32 cellular contexts compared by ENCODE assay signal in the genomic region with DNA sequence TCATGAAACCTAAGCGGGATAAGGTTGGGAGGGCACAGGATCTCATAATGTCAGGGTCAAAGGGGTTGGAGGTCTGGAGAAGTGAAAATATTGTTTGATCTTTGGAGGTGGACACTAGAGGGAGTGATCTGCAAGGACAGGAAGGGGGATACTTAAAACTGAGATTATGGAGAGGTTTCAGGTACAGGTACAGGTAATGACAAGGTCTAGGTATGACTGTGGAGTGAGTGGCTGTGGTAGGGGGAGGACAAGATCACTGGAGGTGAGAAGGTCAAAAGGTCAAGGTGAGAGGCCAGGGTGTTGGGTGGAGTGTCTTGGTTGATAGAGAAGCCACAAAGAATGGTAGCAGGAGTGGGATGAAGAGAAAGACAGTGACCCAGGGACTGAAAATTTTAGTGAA. TPM values are rescaled to one million over a fixed set of nuclear protein-coding genes. Genes with fewer than 3 reads are reported as not detected.
DNase-seq lines count a peak whose midpoint lies in the region; ATAC-seq, FAIRE-seq and TF ChIP-seq lines count a peak whose summit lies in the region.
"Had no signal": no experiment of that assay in that cellular context is flagged by ENCODE, and none has a peak within 500 bp of the region (broad histone marks: within the 10 kb centered on the region; RNA-seq: fewer than 3 reads in every experiment).

No MANE protein-coding gene starts in this region.

- H3K27ac Mint-ChIP-seq in activated T-cell treated with anti-CD3 and anti-CD28 coated beads, Interleukin-2, amount 50 U/mL, for 24 hours: peak overlapping the region; percentile 0
- H3K27ac Mint-ChIP-seq in astrocyte (ENCODE audit: unreplicated experiment): no peak overlapping the region
- H3K27ac Mint-ChIP-seq: memory B cell, nephron, type B pancreatic cell had no signal

- no peak for ATAC-seq in foreskin keratinocyte
- ATAC-seq in GM18498 (IDR thresholded peaks at IDR 0.05; ENCODE audit: unreplicated experiment): no peak
- no peak for ATAC-seq in GM18909 (IDR thresholded peaks at IDR 0.05; ENCODE audit: poor library complexity, unreplicated experiment)
- ATAC-seq: activated T-cell treated with anti-CD3 and anti-CD28 coated beads, Interleukin-2, amount 50 U/mL, for 4 hours; left lung; psoas muscle had no signal

- TF ChIP-seq CTCF in HFF-Myc (IDR thresholded peaks at IDR 0.05; ENCODE audit: low read depth, low read length, missing control alignments) (peak; percentile 8), astrocyte (IDR thresholded peaks at IDR 0.05; ENCODE audit: insufficient read depth, low read depth, low read length) (no peak), foreskin keratinocyte (conservative IDR thresholded peaks at IDR 0.05) (peak; percentile 22)

- H3K27me3 Mint-ChIP-seq in activated T-cell treated with anti-CD3 and anti-CD28 coated beads, Interleukin-2, amount 50 U/mL, for 24 hours: no peaks in the 10 kb centered on the region
- peaks cover 27% of the 10 kb centered on the region for H3K27me3 Mint-ChIP-seq in astrocyte (ENCODE audit: low read depth, unreplicated experiment)
- H3K27me3 Mint-ChIP-seq: memory B cell had no signal

- no peak for FAIRE-seq in astrocyte (lab: Jason Lieb, UNC)
- FAIRE-seq: GM18507, GM19239, H1, RCC 7860 had no signal

- no peak overlapping the region for H3K4me3 Mint-ChIP-seq in activated T-cell treated with anti-CD3 and anti-CD28 coated beads, Interleukin-2, amount 50 U/mL, for 24 hours
- H3K4me3 Mint-ChIP-seq in astrocyte (ENCODE audit: unreplicated experiment): peak overlapping the region; percentile 51
- H3K4me3 Mint-ChIP-seq: activated T-cell treated with anti-CD3 and anti-CD28 coated beads, Interleukin-2, amount 50 U/mL, for 4 hours; memory B cell; nephron; type B pancreatic cell had no signal

- no peak overlapping the region for H3K9ac ChIP-seq in astrocyte (ENCODE audit: low read length)

- H3K9me3 ChIP-seq in astrocyte (ENCODE audit: insufficient read depth, low read depth, low read length): no peaks in the 10 kb centered on the region
- H3K9me3 ChIP-seq: left lung, psoas muscle, sigmoid colon had no signal

- H3K36me3 Mint-ChIP-seq in activated T-cell treated with anti-CD3 and anti-CD28 coated beads, Interleukin-2, amount 50 U/mL, for 24 hours (ENCODE audit: low read depth): no peaks in the 10 kb centered on the region
- peaks cover 2% of the 10 kb centered on the region for H3K36me3 Mint-ChIP-seq in astrocyte (ENCODE audit: low read depth, unreplicated experiment)
- H3K36me3 Mint-ChIP-seq: memory B cell, type B pancreatic cell had no signal

- H3K4me2 ChIP-seq in astrocyte (ENCODE audit: low read length): no peak overlapping the region

- H3K27ac ChIP-seq in astrocyte (ENCODE audit: low read depth, low read length): no peak overlapping the region
- no peak overlapping the region for H3K27ac ChIP-seq in foreskin keratinocyte
- H3K27ac ChIP-seq: C4-2B, epithelial cell of prostate, left lung, psoas muscle, sigmoid colon had no signal

- H3K36me3 ChIP-seq in astrocyte (ENCODE audit: insufficient read depth, low read length): no peaks in the 10 kb centered on the region
- H3K36me3 ChIP-seq: left lung, sigmoid colon had no signal

- no peaks in the 10 kb centered on the region for H4K20me1 ChIP-seq in astrocyte (ENCODE audit: insufficient read depth, low read length)

- H3K9me3 Mint-ChIP-seq in activated T-cell treated with anti-CD3 and anti-CD28 coated beads, Interleukin-2, amount 50 U/mL, for 24 hours: no peaks in the 10 kb centered on the region
- H3K9me3 Mint-ChIP-seq in astrocyte (ENCODE audit: unreplicated experiment): peaks cover 3% of the 10 kb centered on the region
- H3K9me3 Mint-ChIP-seq: activated T-cell treated with anti-CD3 and anti-CD28 coated beads, Interleukin-2, amount 50 U/mL, for 4 hours; nephron; type B pancreatic cell had no signal

- H3K27me3 ChIP-seq in astrocyte (ENCODE audit: insufficient read depth, low read length): peaks cover 4% of the 10 kb centered on the region
- H3K27me3 ChIP-seq in foreskin keratinocyte: no peaks in the 10 kb centered on the region
- H3K27me3 ChIP-seq: left lung, sigmoid colon had no signal

- H3K4me1 ChIP-seq in astrocyte (ENCODE audit: insufficient read depth, low read length) (no peaks in the 10 kb centered on the region), foreskin keratinocyte (no peaks in the 10 kb centered on the region)

- H3K79me2 ChIP-seq in astrocyte (ENCODE audit: insufficient read depth, low read length): no peaks in the 10 kb centered on the region

- H3K4me1 Mint-ChIP-seq in activated T-cell treated with anti-CD3 and anti-CD28 coated beads, Interleukin-2, amount 50 U/mL, for 24 hours (ENCODE audit: low read depth): peaks cover 25% of the 10 kb centered on the region
- no peaks in the 10 kb centered on the region for H3K4me1 Mint-ChIP-seq in astrocyte (ENCODE audit: low read depth, unreplicated experiment)

- no peak for DNase-seq in activated T-cell treated with anti-CD3 and anti-CD28 coated beads, Interleukin-2, amount 50 U/mL, for 24 hours
- DNase-seq in activated T-cell treated with anti-CD3 and anti-CD28 coated beads for 4 hours (no peak), HFF-Myc (ENCODE audit: extremely low read depth, low read depth) (no peak), astrocyte (ENCODE audit: low read depth) (no peak), foreskin keratinocyte (no peak), SKM-1 (lab: John Stamatoyannopoulos, UW; ENCODE audit: unreplicated experiment) (no peak)
- DNase-seq: activated CD4-positive, alpha-beta T cell treated with anti-CD3 and anti-CD28 coated beads for 48 hours; activated T-cell treated with anti-CD3 and anti-CD28 coated beads, Interleukin-2, amount 50 U/mL, for 4 hours; amniotic stem cell; DMS79; GDM1; islet precursor cell; Kasumi-1; left lung; NCI-H1417 treated with DMSO at 0.1 percent for 48 hours; NCI-H2081; NCI-H226; psoas muscle; sigmoid colon; stimulated activated CD4-positive, alpha-beta T cell treated with anti-CD3 and anti-CD28 coated beads, Interleukin-12 subunit alpha, Interleukin-12 subunit beta, amount 100 ng/mL, for 4 hours; stimulated activated CD4-positive, alpha-beta T cell treated with anti-CD3 and anti-CD28 coated beads, Interleukin-4, amount 100 ng/mL, for 1 hour had no signal

- H3K4me3 ChIP-seq in HFF-Myc (replicated peaks; ENCODE audit: low read depth, low read length) (no peak overlapping the region), astrocyte (ENCODE audit: insufficient read depth, low read depth, low read length) (no peak overlapping the region)
- H3K4me3 ChIP-seq: left lung, psoas muscle, sigmoid colon had no signal

- no peak overlapping the region for H2AFZ ChIP-seq in astrocyte (ENCODE audit: low read depth, low read length)

RNA-seq across cellular contexts. Expression of a gene that starts 16.8 kb away (rescaled TPM):
- total RNA-seq in astrocyte: 0.57 and 0.60 TPM in 2 replicates
- 0.31 and 0.32 TPM in 2 replicates for total RNA-seq in foreskin keratinocyte
- 0.18 and 0.21 TPM in 2 replicates for polyA plus RNA-seq in foreskin keratinocyte

RNA-seq across cellular contexts. Expression of a gene that starts 48.2 kb away (rescaled TPM):
- total RNA-seq in astrocyte: 9.6 and 10.2 TPM in 2 replicates
- total RNA-seq in foreskin keratinocyte: 12.3 and 13.2 TPM in 2 replicates
- polyA plus RNA-seq in foreskin keratinocyte: 18.5 and 19.1 TPM in 2 replicates

RNA-seq across cellular contexts. Expression of a gene that starts 50.7 kb away (rescaled TPM):
- total RNA-seq in astrocyte (80.7 and 83.7 TPM in 2 replicates), foreskin keratinocyte (37.3 and 38.5 TPM in 2 replicates)
- 33.4 and 39.0 TPM in 2 replicates for polyA plus RNA-seq in foreskin keratinocyte

RNA-seq across cellular contexts. Expression of a gene that starts 56.6 kb away (rescaled TPM):
- total RNA-seq in astrocyte (7.5 and 9.9 TPM in 2 replicates), foreskin keratinocyte (2.7 and 3.2 TPM in 2 replicates)
- polyA plus RNA-seq in foreskin keratinocyte: 5.6 and 6.7 TPM in 2 replicates
